21 cellular contexts compared by ENCODE assay signal in the genomic region with DNA sequence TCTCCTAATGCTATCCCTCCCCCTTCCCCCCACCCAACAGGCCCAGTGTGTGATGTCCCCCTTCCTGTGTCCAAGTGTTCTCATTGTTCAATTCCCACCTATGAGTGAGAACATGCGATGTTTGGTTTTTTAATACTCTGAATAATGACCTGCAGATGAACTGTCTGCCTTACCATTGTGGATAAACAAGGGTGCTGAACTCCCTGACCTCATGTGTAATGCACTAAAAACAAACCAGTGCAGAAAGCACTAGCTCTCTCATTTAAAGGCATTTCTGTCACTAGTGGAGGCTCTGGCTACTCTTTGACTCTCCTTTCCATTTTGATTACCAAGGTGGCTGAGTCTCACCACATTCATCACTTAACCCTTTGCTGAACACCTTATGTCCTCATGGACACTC. TPM values are rescaled to one million over a fixed set of nuclear protein-coding genes. Genes with fewer than 3 reads are reported as not detected.
A peak's percentile ranks its signal among the peaks of the same experiment; 100 is the strongest.
DNase-seq lines count a peak whose midpoint lies in the region; ATAC-seq lines count a peak whose summit lies in the region.
"Had no signal": no experiment of that assay in that cellular context is flagged by ENCODE, and none has a peak within 500 bp of the region (broad histone marks: within the 10 kb centered on the region; RNA-seq: fewer than 3 reads in every experiment).

No MANE protein-coding gene starts in this region.

- ATAC-seq in left ventricle myocardium superior (peak; percentile 25), left lobe of liver (peak; percentile 75), GM19467 (IDR thresholded peaks at IDR 0.05; ENCODE audit: unreplicated experiment) (no peak)
- ATAC-seq: PC-3 had no signal

- no peak for DNase-seq in left ventricle myocardium superior
- no peak for DNase-seq in cardiac septum (ENCODE audit: low spot score)
- DNase-seq in activated T-helper 2 cell treated with anti-CD3 and anti-CD28 coated beads, Interferon-gamma antibody, Interleukin-2, Interleukin-4, amounts not matched to agents 10 μg/mL and 5 μg/mL and 100 μg/mL, durations not matched to agents 14 hours and 24 hours and 36 hours (ENCODE audit: low spot score): no peak
- no peak for DNase-seq in left lobe of liver (ENCODE audit: low spot score)
- no peak for DNase-seq in inferior parietal cortex (ENCODE audit: extremely low spot score)
- DNase-seq in cerebellar nuclear complex (lab: John Stamatoyannopoulos, UW): no peak
- DNase-seq: DMS79, H9, NCI-H1417 treated with DMSO at 0.1 percent for 48 hours, NCI-H187 treated with DMSO at 0.1 percent for 48 hours, NCI-H2227 treated with DMSO at 0.1 percent for 48 hours, NCI-H524, PC-3, RPMI8226, SHP77 treated with DMSO at 0.1 percent for 48 hours had no signal

- H3K27me3 Mint-ChIP-seq in activated T-helper 2 cell treated with anti-CD3 and anti-CD28 coated beads, Interferon-gamma antibody, Interleukin-2, Interleukin-4, amounts not matched to agents 10 μg/mL and 5 μg/mL and 100 μg/mL, durations not matched to agents 14 hours and 24 hours and 36 hours (ENCODE audit: low read depth): no peaks in the 10 kb centered on the region

- peaks cover 13% of the 10 kb centered on the region for H3K9me3 Mint-ChIP-seq in activated T-helper 2 cell treated with anti-CD3 and anti-CD28 coated beads, Interferon-gamma antibody, Interleukin-2, Interleukin-4, amounts not matched to agents 10 μg/mL and 5 μg/mL and 100 μg/mL, durations not matched to agents 14 hours and 24 hours and 36 hours
- H3K9me3 Mint-ChIP-seq: H9 had no signal

- peak overlapping the region; percentile 59 for H3K27ac Mint-ChIP-seq in activated T-helper 2 cell treated with anti-CD3 and anti-CD28 coated beads, Interferon-gamma antibody, Interleukin-2, Interleukin-4, amounts not matched to agents 10 μg/mL and 5 μg/mL and 100 μg/mL, durations not matched to agents 14 hours and 24 hours and 36 hours
- H3K27ac Mint-ChIP-seq: H9 had no signal

- H3K4me1 Mint-ChIP-seq in activated T-helper 2 cell treated with anti-CD3 and anti-CD28 coated beads, Interferon-gamma antibody, Interleukin-2, Interleukin-4, amounts not matched to agents 10 μg/mL and 5 μg/mL and 100 μg/mL, durations not matched to agents 14 hours and 24 hours and 36 hours (ENCODE audit: low read depth): peaks cover 52% of the 10 kb centered on the region
- H3K4me1 Mint-ChIP-seq: H9 had no signal

- H3K27me3 ChIP-seq in subcutaneous abdominal adipose tissue (ENCODE audit: control insufficient read depth in 5 of 5, insufficient read depth in 4 of 5, low read length in 5 of 5): no peaks in the 10 kb centered on the region

- peaks cover 27% of the 10 kb centered on the region for H3K36me3 Mint-ChIP-seq in activated T-helper 2 cell treated with anti-CD3 and anti-CD28 coated beads, Interferon-gamma antibody, Interleukin-2, Interleukin-4, amounts not matched to agents 10 μg/mL and 5 μg/mL and 100 μg/mL, durations not matched to agents 14 hours and 24 hours and 36 hours (ENCODE audit: low read depth)

- no peak overlapping the region for H3K9ac ChIP-seq in subcutaneous abdominal adipose tissue (ENCODE audit: low read length in 5 of 5)

- no peaks in the 10 kb centered on the region for H3K9me3 ChIP-seq in subcutaneous abdominal adipose tissue (ENCODE audit: control insufficient read depth in 5 of 5, low read length in 5 of 5)

- H3K36me3 ChIP-seq in subcutaneous abdominal adipose tissue (ENCODE audit: control insufficient read depth in 5 of 5, insufficient read depth in 5 of 5, low read length in 5 of 5): no peaks in the 10 kb centered on the region

- H3K4me1 ChIP-seq in subcutaneous abdominal adipose tissue (ENCODE audit: control insufficient read depth in 5 of 5, insufficient read depth in 5 of 5, low read length in 5 of 5): peaks cover 8 to 27% (median 18%) of the 10 kb centered on the region in 5 donors

- intact Hi-C loops in left ventricle myocardium superior (cut with micrococcal nuclease): no loop called here
- intact Hi-C loops in cardiac septum (cut with DNase I): no loop called here
- intact Hi-C loops in activated T-helper 2 cell treated with anti-CD3 and anti-CD28 coated beads, Interferon-gamma antibody, Interleukin-2, Interleukin-4, amounts not matched to agents 10 μg/mL and 5 μg/mL and 100 μg/mL, durations not matched to agents 14 hours and 24 hours and 36 hours (cut with micrococcal nuclease): no loop called here

- H3K4me3 Mint-ChIP-seq in activated T-helper 2 cell treated with anti-CD3 and anti-CD28 coated beads, Interferon-gamma antibody, Interleukin-2, Interleukin-4, amounts not matched to agents 10 μg/mL and 5 μg/mL and 100 μg/mL, durations not matched to agents 14 hours and 24 hours and 36 hours (ENCODE audit: low read depth): no peak overlapping the region
- H3K4me3 Mint-ChIP-seq: H9 had no signal

- peak overlapping the region; percentile 64 for H3K27ac ChIP-seq in subcutaneous abdominal adipose tissue (ENCODE audit: low read depth, low read length)
- H3K27ac ChIP-seq: C4-2B had no signal

- H3K4me3 ChIP-seq in subcutaneous abdominal adipose tissue (ENCODE audit: low read depth in 1 of 5, low read length in 5 of 5): no peak overlapping the region

RNA-seq across cellular contexts. Expression of gene TRAF3IP3, which starts 23.1 kb away (rescaled TPM):
- total RNA-seq in left ventricle myocardium superior (1.9 TPM), cardiac septum (1.00 TPM), left lobe of liver (1.4 TPM)
- total RNA-seq in activated T-helper 2 cell treated with anti-CD3 and anti-CD28 coated beads, Interferon-gamma antibody, Interleukin-2, Interleukin-4, amounts not matched to agents 10 μg/mL and 5 μg/mL and 100 μg/mL, durations not matched to agents 14 hours and 24 hours and 36 hours: 386 and 390 TPM in 2 replicates
- total RNA-seq: H9, HT-29, MCF 10A, PC-3 had no signal

RNA-seq across cellular contexts. Expression of gene HSD11B1, which starts 28.1 kb away (rescaled TPM):
- total RNA-seq in left ventricle myocardium superior (2.8 TPM), cardiac septum (15.0 TPM), left lobe of liver (479 TPM)
- 8.2 and 8.6 TPM in 2 replicates for total RNA-seq in activated T-helper 2 cell treated with anti-CD3 and anti-CD28 coated beads, Interferon-gamma antibody, Interleukin-2, Interleukin-4, amounts not matched to agents 10 μg/mL and 5 μg/mL and 100 μg/mL, durations not matched to agents 14 hours and 24 hours and 36 hours
- total RNA-seq: A673, H9, HT-29, PC-3 had no signal

RNA-seq across cellular contexts. Expression of gene C1orf74, which starts 51.6 kb away (rescaled TPM):
- 2.0 TPM for total RNA-seq in left ventricle myocardium superior
- total RNA-seq in cardiac septum: 1.6 TPM
- total RNA-seq in activated T-helper 2 cell treated with anti-CD3 and anti-CD28 coated beads, Interferon-gamma antibody, Interleukin-2, Interleukin-4, amounts not matched to agents 10 μg/mL and 5 μg/mL and 100 μg/mL, durations not matched to agents 14 hours and 24 hours and 36 hours: 2.8 and 3.0 TPM in 2 replicates
- 1.3 TPM for total RNA-seq in left lobe of liver

RNA-seq across cellular contexts. Expression of gene G0S2, which starts 57.5 kb away (rescaled TPM):
- total RNA-seq in left ventricle myocardium superior (594 TPM), cardiac septum (246 TPM), left lobe of liver (75.0 TPM)
- 49.3 and 49.4 TPM in 2 replicates for total RNA-seq in activated T-helper 2 cell treated with anti-CD3 and anti-CD28 coated beads, Interferon-gamma antibody, Interleukin-2, Interleukin-4, amounts not matched to agents 10 μg/mL and 5 μg/mL and 100 μg/mL, durations not matched to agents 14 hours and 24 hours and 36 hours
- total RNA-seq: MCF 10A had no signal

Comparison
In these comparisons a context has a peak if more than half of its experiments do, and no peak if none do; other contexts are left out.
1. RNA of gene TRAF3IP3, which starts 23.1 kb away (total RNA-seq): 386 to 390 TPM in activated T-helper 2 cell treated with anti-CD3 and anti-CD28 coated beads, Interferon-gamma antibody, Interleukin-2, Interleukin-4, amounts not matched to agents 10 μg/mL and 5 μg/mL and 100 μg/mL, durations not matched to agents 14 hours and 24 hours and 36 hours; 1.9 TPM in left ventricle myocardium superior (single experiment), 1.4 TPM in left lobe of liver (single experiment) and 1.00 TPM in cardiac septum (single experiment); every median in the first group is over 100 times any median in the second.
2. RNA of gene HSD11B1, which starts 28.1 kb away (total RNA-seq): 479 TPM in left lobe of liver (single experiment); 15.0 TPM in cardiac septum (single experiment), 8.2 to 8.6 TPM in activated T-helper 2 cell treated with anti-CD3 and anti-CD28 coated beads, Interferon-gamma antibody, Interleukin-2, Interleukin-4, amounts not matched to agents 10 μg/mL and 5 μg/mL and 100 μg/mL, durations not matched to agents 14 hours and 24 hours and 36 hours and 2.8 TPM in left ventricle myocardium superior (single experiment); every median in the first group is over 10 times any median in the second.